In genomic region chr1:150576794-150577556, GRCh38 we compare ENCODE assay signal across 8 cellular contexts. TPM values are rescaled to one million over a fixed set of nuclear protein-coding genes. Genes with fewer than 3 reads are reported as not detected.
DNase-seq lines count a peak whose midpoint lies in the region; ATAC-seq, FAIRE-seq and TF ChIP-seq lines count a peak whose summit lies in the region.

No MANE protein-coding gene starts in this region.

- H3K9me3 Mint-ChIP-seq in T-cell: no peaks in the 10 kb centered on the region

- POLR2A ChIA-PET in T-cell (lab: Charles Lee): interaction anchor here (0.8 to 11.0 kb wide), 14 partner anchors 9 to 690 kb away, joined by 3 to 255 read pairs (median 4); partner anchors contain the start of genes ENSA (in 1 of the 2) and GOLPH3L (in 1 of the 2)

- H3K4me3 ChIP-seq in fibroblast of the aortic adventitia (ENCODE audit: low read depth, low read length) (peak overlapping the region; percentile 99), gastrocnemius medialis (peak overlapping the region; percentile 67 to 98 (median 84))

- DNase-seq in GM19239 (ENCODE audit: insufficient read length, low spot score) (no peak), T-cell (no peak), fibroblast of the aortic adventitia (ENCODE audit: low read depth) (peak; percentile 46), gastrocnemius medialis (no peak), RCC 7860 (ENCODE audit: low spot score) (no peak)

- H3K27me3 Mint-ChIP-seq in T-cell: no peaks in the 10 kb centered on the region

- intact Hi-C loops in gastrocnemius medialis (cut with DNase I; ENCODE audit: low total_unique reads): no loop called here

- peak overlapping the region; percentile 95 to 100 (median 99) for H3K4me3 Mint-ChIP-seq in T-cell

- in situ Hi-C loops in gastrocnemius medialis (cut with MboI; ENCODE audit: low sequenced_read_pairs in 4 of 4): no loop called here

- H3K4me1 Mint-ChIP-seq in T-cell: peaks cover 49 to 53% (median 52%) of the 10 kb centered on the region in 3 donors

- H3K4me1 ChIP-seq in gastrocnemius medialis: peaks cover 42 to 47% of the 10 kb centered on the region in 2 donors

- H3K27me3 ChIP-seq in gastrocnemius medialis: no peaks in the 10 kb centered on the region

- H3K36me3 ChIP-seq in gastrocnemius medialis: peaks cover 0 to 66% of the 10 kb centered on the region in 2 donors

- peaks cover 68% of the 10 kb centered on the region for H3K36me3 Mint-ChIP-seq in T-cell

- TF ChIP-seq POLR2A in gastrocnemius medialis (IDR thresholded peaks at IDR 0.05): no peak

- peak overlapping the region; percentile 96 to 98 for H3K27ac Mint-ChIP-seq in T-cell

- CTCF ChIA-PET in T-cell (lab: Charles Lee): interaction anchor here (1.3 to 12.6 kb wide), 6 partner anchors 10 to 52 kb away, joined by 3 to 170 read pairs (median 4); partner anchors contain the start of gene ENSA (in 1 of the 2)

- TF ChIP-seq CTCF in fibroblast of the aortic adventitia (IDR thresholded peaks at IDR 0.05; ENCODE audit: insufficient read depth, low read length) (no peak), gastrocnemius medialis (IDR thresholded peaks at IDR 0.05 in 4 of 5, conservative IDR thresholded peaks at IDR 0.05 in 1 of 5) (no peak)

- H3K27ac ChIP-seq in gastrocnemius medialis: peak overlapping the region; percentile 100

- no peak for ATAC-seq in T-cell (replicated peaks in 1 of 4)
- ATAC-seq in gastrocnemius medialis: no peak
- no peak for ATAC-seq in HG02840 (IDR thresholded peaks at IDR 0.05; ENCODE audit: low FRiP score, unreplicated experiment)
- ATAC-seq in GM21786 (IDR thresholded peaks at IDR 0.05; ENCODE audit: unreplicated experiment): no peak
- no peak for ATAC-seq in HG03097 (IDR thresholded peaks at IDR 0.05; ENCODE audit: low FRiP score, unreplicated experiment)

- FAIRE-seq in GM19239 (lab: Jason Lieb, UNC) (peak; percentile 59), RCC 7860 (lab: Jason Lieb, UNC) (no peak)

- H3K9me3 ChIP-seq in gastrocnemius medialis: no peaks in the 10 kb centered on the region

RNA-seq across cellular contexts. Expression of gene MCL1, which starts 2.4 kb away (rescaled TPM):
- 100 to 1,000 TPM; 478 to 731 (median 517) TPM for total RNA-seq in T-cell
- 130 and 212 TPM in 2 replicates for total RNA-seq in fibroblast of the aortic adventitia (ENCODE audit: low replicate concordance)
- 100 to 1,000 TPM; 136 to 199 (median 176) TPM for total RNA-seq in gastrocnemius medialis

RNA-seq across cellular contexts. Expression of gene ADAMTSL4, which starts 27.8 kb away (rescaled TPM):
- total RNA-seq in T-cell (under 1 TPM; 0.26 to 0.66 (median 0.49) TPM), fibroblast of the aortic adventitia (ENCODE audit: low replicate concordance) (11.9 and 13.0 TPM in 2 replicates), gastrocnemius medialis (10 to 100 TPM in 2 of 4 donors, 1 to 10 TPM in 2; 5.6 to 30.0 (median 10.7) TPM)

RNA-seq across cellular contexts. Expression of gene ENSA, which starts 52.4 kb away (rescaled TPM):
- total RNA-seq in T-cell (100 to 1,000 TPM; 108 to 158 (median 110) TPM), fibroblast of the aortic adventitia (ENCODE audit: low replicate concordance) (82.1 and 156 TPM in 2 replicates), gastrocnemius medialis (100 to 1,000 TPM; 164 to 302 (median 219) TPM)
